ENCODE assay signal across 1 cellular context in genomic region chr1:145123992-145124641, GRCh38. TPM values are rescaled to one million over a fixed set of nuclear protein-coding genes. Genes with fewer than 3 reads are reported as not detected.
"Had no signal": no experiment of that assay in that cellular context is flagged by ENCODE, and none has a peak within 500 bp of the region (broad histone marks: within the 10 kb centered on the region; RNA-seq: fewer than 3 reads in every experiment).

No MANE protein-coding gene starts in this region.

RNA-seq across cellular contexts. Expression of gene FAM72D, which starts 28.3 kb away (rescaled TPM):
- polyA plus RNA-seq: naive thymus-derived CD4-positive, alpha-beta T cell had no signal
